31 cellular contexts compared by ENCODE assay signal in genomic region chr15:69610858-69611257, GRCh38.
"Had no signal": no experiment of that assay in that cellular context is flagged by ENCODE, and none has a peak within 500 bp of the region (broad histone marks: within the 10 kb centered on the region; RNA-seq: fewer than 3 reads in every experiment).

No MANE protein-coding gene starts in this region.

- H3K27ac Mint-ChIP-seq: activated CD4-positive, alpha-beta T cell treated with anti-CD3 and anti-CD28 coated beads for 36 hours; activated CD4-positive, alpha-beta T cell treated with anti-CD3 and anti-CD28 coated beads, Interleukin-2, amount 10 ng/mL, durations not matched to agents 7 days and 5 days; activated CD8-positive, alpha-beta T cell treated with anti-CD3 and anti-CD28 coated beads, Interleukin-2, amount 10 ng/mL, durations not matched to agents 7 days and 5 days; activated naive CD4-positive, alpha-beta T cell treated with anti-CD3 and anti-CD28 coated beads, Interleukin-2, amount 50 U/mL, for 24 hours; activated naive CD8-positive, alpha-beta T cell treated with anti-CD3 and anti-CD28 coated beads, Interleukin-2, amount 10 ng/mL, durations not matched to agents 7 days and 5 days; activated T-helper 2 cell treated with anti-CD3 and anti-CD28 coated beads, Interferon-gamma antibody, Interleukin-2, Interleukin-4, amounts not matched to agents 10 μg/mL and 5 μg/mL and 100 μg/mL, durations not matched to agents 14 hours and 24 hours and 36 hours; T-helper 1 cell treated with Interleukin-12 subunit alpha and Interleukin-12 subunit beta and Interleukin-4 antibody, amounts not matched to agents 30 μg/mL and 1 μg/mL, for 36 hours; T-helper 2 cell treated with Interferon-gamma antibody and Interleukin-4, amounts not matched to agents 5 μg/mL and 100 μg/mL, for 36 hours; WTC11 had no signal

- DNase-seq: activated CD4-positive, alpha-beta T cell treated with anti-CD3 and anti-CD28 coated beads for 36 hours; activated CD4-positive, alpha-beta T cell treated with anti-CD3 and anti-CD28 coated beads, Interleukin-2, amount 10 ng/mL, durations not matched to agents 7 days and 5 days; activated CD4-positive, alpha-beta T cell treated with anti-CD3 and anti-CD28 coated beads, Interleukin-2, amount 50 U/mL, for 48 hours; activated CD8-positive, alpha-beta memory T cell treated with anti-CD3 and anti-CD28 coated beads, Interleukin-2, amount 50 U/mL, for 48 hours; activated CD8-positive, alpha-beta T cell treated with anti-CD3 and anti-CD28 coated beads, Interleukin-2, amount 10 ng/mL, durations not matched to agents 7 days and 5 days; activated gamma-delta T cell; activated naive CD4-positive, alpha-beta T cell treated with Interleukin-2 at 50 U/mL for 16 hours; activated naive CD8-positive, alpha-beta T cell treated with anti-CD3 and anti-CD28 coated beads, Interleukin-2, amount 10 ng/mL, durations not matched to agents 7 days and 5 days; amygdala; Karpas-422; NCI-H1105; NCI-H1417 treated with DMSO at 0.1 percent for 48 hours; NCI-H187 treated with DMSO at 0.1 percent for 48 hours; NCI-H2081 treated with DMSO at 0.1 percent for 48 hours; NCI-H226; NCI-H446 treated with DMSO at 0.1 percent for 48 hours; NCI-H524 treated with DMSO at 0.1 percent for 48 hours; PC-3; RPMI8226; SHP77 treated with DMSO at 0.1 percent for 48 hours; SK-N-SH had no signal

- H3K27me3 Mint-ChIP-seq: activated CD4-positive, alpha-beta T cell treated with anti-CD3 and anti-CD28 coated beads for 36 hours; activated naive CD4-positive, alpha-beta T cell treated with anti-CD3 and anti-CD28 coated beads, Interleukin-2, amount 50 U/mL, for 24 hours had no signal

- H3K9me3 Mint-ChIP-seq: activated CD4-positive, alpha-beta T cell treated with anti-CD3 and anti-CD28 coated beads, Interleukin-2, amount 10 ng/mL, durations not matched to agents 7 days and 5 days; activated naive CD4-positive, alpha-beta T cell treated with anti-CD3 and anti-CD28 coated beads, Interleukin-2, amount 50 U/mL, for 24 hours; activated naive CD8-positive, alpha-beta T cell treated with anti-CD3 and anti-CD28 coated beads, Interleukin-2, amount 10 ng/mL, durations not matched to agents 7 days and 5 days; activated T-helper 2 cell treated with anti-CD3 and anti-CD28 coated beads, Interferon-gamma antibody, Interleukin-2, Interleukin-4, amounts not matched to agents 10 μg/mL and 5 μg/mL and 100 μg/mL, durations not matched to agents 14 hours and 24 hours and 36 hours; T-helper 1 cell treated with Interleukin-12 subunit alpha and Interleukin-12 subunit beta and Interleukin-4 antibody, amounts not matched to agents 30 μg/mL and 1 μg/mL, for 36 hours; T-helper 2 cell treated with Interferon-gamma antibody and Interleukin-4, amounts not matched to agents 5 μg/mL and 100 μg/mL, for 36 hours; WTC11 had no signal

- H3K4me3 Mint-ChIP-seq: activated CD4-positive, alpha-beta T cell treated with anti-CD3 and anti-CD28 coated beads for 36 hours; activated CD4-positive, alpha-beta T cell treated with anti-CD3 and anti-CD28 coated beads, Interleukin-2, amount 10 ng/mL, durations not matched to agents 7 days and 5 days; activated CD8-positive, alpha-beta T cell treated with anti-CD3 and anti-CD28 coated beads, Interleukin-2, amount 10 ng/mL, durations not matched to agents 7 days and 5 days; activated naive CD4-positive, alpha-beta T cell treated with anti-CD3 and anti-CD28 coated beads, Interleukin-2, amount 50 U/mL, for 24 hours; activated naive CD8-positive, alpha-beta T cell treated with anti-CD3 and anti-CD28 coated beads, Interleukin-2, amount 10 ng/mL, durations not matched to agents 7 days and 5 days; T-helper 1 cell treated with Interleukin-12 subunit alpha and Interleukin-12 subunit beta and Interleukin-4 antibody, amounts not matched to agents 30 μg/mL and 1 μg/mL, for 36 hours; T-helper 2 cell treated with Interferon-gamma antibody and Interleukin-4, amounts not matched to agents 5 μg/mL and 100 μg/mL, for 36 hours; WTC11 had no signal

- ATAC-seq: activated CD4-positive, alpha-beta T cell treated with anti-CD3 and anti-CD28 coated beads for 36 hours; activated CD4-positive, CD25-positive, alpha-beta regulatory T cell treated with anti-CD3 and anti-CD28 coated beads, Interleukin-2, amount 50 U/mL, for 24 hours; activated CD8-positive, alpha-beta T cell treated with anti-CD3 and anti-CD28 coated beads, Interleukin-2, amount 10 ng/mL, durations not matched to agents 7 days and 5 days; PC-3; WTC11 had no signal

- H3K27ac ChIP-seq: ascending aorta, breast epithelium, Peyer's patch, SJSA1 had no signal

- H3K36me3 Mint-ChIP-seq: activated naive CD4-positive, alpha-beta T cell treated with anti-CD3 and anti-CD28 coated beads, Interleukin-2, amount 50 U/mL, for 24 hours; WTC11 had no signal

- H3K4me1 Mint-ChIP-seq: activated naive CD4-positive, alpha-beta T cell treated with anti-CD3 and anti-CD28 coated beads, Interleukin-2, amount 50 U/mL, for 24 hours; WTC11 had no signal

- H3K36me3 ChIP-seq: ascending aorta, breast epithelium, Peyer's patch, SJSA1 had no signal

- H3K27me3 ChIP-seq: ascending aorta, breast epithelium, Peyer's patch, SJSA1 had no signal

- H3K4me3 ChIP-seq: ascending aorta, breast epithelium, Peyer's patch, SJSA1 had no signal
